Comparison of ENCODE assay signal across 1 cellular context in the genomic region with DNA sequence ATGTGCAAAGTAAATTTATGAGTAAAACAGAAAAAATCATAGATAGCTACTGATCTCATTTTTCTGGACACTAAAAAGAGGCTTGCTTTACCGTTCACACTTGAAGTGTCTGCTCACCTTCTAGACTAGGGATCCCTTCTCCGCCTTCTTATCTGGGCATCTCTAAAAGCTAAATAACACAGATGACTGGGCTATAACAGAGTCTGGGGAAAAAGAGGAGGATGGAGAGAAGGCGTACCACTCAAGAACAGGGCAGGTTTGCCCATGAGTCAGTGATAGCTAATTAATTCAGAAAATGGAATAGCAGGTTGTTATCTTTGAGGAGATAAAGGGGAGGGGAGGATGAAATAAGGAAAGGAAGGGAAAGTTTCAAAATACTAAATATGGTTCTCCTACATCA.
TF ChIP-seq lines count a peak whose summit lies in the region.

No MANE protein-coding gene starts in this region.

TF ChIP-seq in K562, 482 proteins besides CTCF, POLR2A, EP300 and RAD21 (continued from another document):
- TF ChIP-seq, protein P1, sequence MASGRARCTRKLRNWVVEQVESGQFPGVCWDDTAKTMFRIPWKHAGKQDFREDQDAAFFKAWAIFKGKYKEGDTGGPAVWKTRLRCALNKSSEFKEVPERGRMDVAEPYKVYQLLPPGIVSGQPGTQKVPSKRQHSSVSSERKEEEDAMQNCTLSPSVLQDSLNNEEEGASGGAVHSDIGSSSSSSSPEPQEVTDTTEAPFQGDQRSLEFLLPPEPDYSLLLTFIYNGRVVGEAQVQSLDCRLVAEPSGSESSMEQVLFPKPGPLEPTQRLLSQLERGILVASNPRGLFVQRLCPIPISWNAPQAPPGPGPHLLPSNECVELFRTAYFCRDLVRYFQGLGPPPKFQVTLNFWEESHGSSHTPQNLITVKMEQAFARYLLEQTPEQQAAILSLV (tag; IDR thresholded peaks at IDR 0.05): no peak
